ENCODE assay signal across 19 cellular contexts in the genomic region with DNA sequence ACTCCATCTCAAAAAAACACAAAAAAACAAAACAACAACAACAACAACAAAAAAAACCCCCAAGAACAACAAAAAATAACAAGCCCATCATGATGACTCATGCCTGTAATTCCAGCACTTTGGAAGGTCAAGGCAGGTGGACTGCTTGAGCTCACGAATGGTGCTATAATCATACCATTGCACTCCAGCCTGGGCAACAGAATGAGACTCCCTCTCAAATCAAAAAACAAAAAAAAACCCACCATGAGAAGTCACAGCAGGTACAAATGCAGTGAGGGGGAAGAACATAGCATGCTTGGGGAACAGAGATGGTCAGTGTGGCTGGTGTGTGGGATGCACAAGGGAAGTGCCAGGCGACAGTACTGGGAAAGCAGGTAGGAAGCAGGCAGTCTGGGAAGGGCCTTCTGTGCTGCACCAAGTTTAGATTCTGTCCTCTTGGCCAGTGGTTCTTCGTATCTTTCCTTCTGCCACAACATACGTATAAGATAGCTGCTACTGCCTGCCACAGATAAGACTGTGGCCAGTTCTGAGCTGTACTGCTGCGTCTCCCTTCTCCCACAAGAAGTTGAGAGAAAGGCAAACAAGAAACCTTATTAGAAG. TPM values are rescaled to one million over a fixed set of nuclear protein-coding genes. Genes with fewer than 3 reads are reported as not detected.
DNase-seq lines count a peak whose midpoint lies in the region; ATAC-seq and TF ChIP-seq lines count a peak whose summit lies in the region.
"Had no signal": no experiment of that assay in that cellular context is flagged by ENCODE, and none has a peak within 500 bp of the region (broad histone marks: within the 10 kb centered on the region; RNA-seq: fewer than 3 reads in every experiment).

No MANE protein-coding gene starts in this region.

- intact Hi-C loops in activated CD8-positive, alpha-beta T cell treated with anti-CD3 and anti-CD28 coated beads for 36 hours (cut with micrococcal nuclease) = no loop called here
- intact Hi-C loops in left cardiac atrium (cut with DNase I) = no loop called here

- H3K36me3 Mint-ChIP-seq in activated CD8-positive, alpha-beta T cell treated with anti-CD3 and anti-CD28 coated beads for 36 hours (ENCODE audit: low read depth) = peaks cover 39% of the 10 kb centered on the region
- peaks cover 18% of the 10 kb centered on the region for H3K36me3 Mint-ChIP-seq in activated CD8-positive, alpha-beta T cell treated with anti-CD3 and anti-CD28 coated beads, Interleukin-2, amount 10 ng/mL, durations not matched to agents 7 days and 5 days (ENCODE audit: low read depth)
- peaks cover 14% of the 10 kb centered on the region for H3K36me3 Mint-ChIP-seq in T-helper 17 cell (ENCODE audit: low read depth)

- no peak overlapping the region for H3K4me3 ChIP-seq in subcutaneous abdominal adipose tissue (ENCODE audit: low read depth in 1 of 5, low read length in 5 of 5)
- H3K4me3 ChIP-seq: adrenal gland, uterus had no signal

- H3K27me3 ChIP-seq in subcutaneous abdominal adipose tissue (ENCODE audit: control insufficient read depth in 5 of 5, insufficient read depth in 4 of 5, low read length in 5 of 5) = no peaks in the 10 kb centered on the region
- H3K27me3 ChIP-seq: adrenal gland, uterus had no signal

- peaks cover 39% of the 10 kb centered on the region for H3K4me1 Mint-ChIP-seq in activated CD8-positive, alpha-beta T cell treated with anti-CD3 and anti-CD28 coated beads for 36 hours (ENCODE audit: low read depth)
- peaks cover 12% of the 10 kb centered on the region for H3K4me1 Mint-ChIP-seq in activated CD8-positive, alpha-beta T cell treated with anti-CD3 and anti-CD28 coated beads, Interleukin-2, amount 10 ng/mL, durations not matched to agents 7 days and 5 days (ENCODE audit: low read depth)
- peaks cover 27% of the 10 kb centered on the region for H3K4me1 Mint-ChIP-seq in T-helper 17 cell
- H3K4me1 Mint-ChIP-seq: activated B cell treated with CpG ODN at 0.5 μM for 24 hours had no signal

- peak overlapping the region; percentile 51 for H3K27ac ChIP-seq in subcutaneous abdominal adipose tissue (ENCODE audit: low read depth, low read length)
- H3K27ac ChIP-seq: uterus had no signal

- CTCF ChIA-PET in activated CD8-positive, alpha-beta T cell treated with anti-CD3 and anti-CD28 coated beads for 36 hours (lab: Charles Lee) = interaction anchor here (1.5 to 2.1 kb wide), 5 partner anchors 9 to 63 kb away, joined by 3 to 6 read pairs (median 6); no protein-coding TSS in a partner anchor
- CTCF ChIA-PET in activated CD8-positive, alpha-beta T cell treated with anti-CD3 and anti-CD28 coated beads, Interleukin-2, amount 10 ng/mL, durations not matched to agents 7 days and 5 days (lab: Charles Lee) = interaction anchor here (1.1 to 1.5 kb wide), 3 partner anchors 11 to 63 kb away, joined by 3 to 5 read pairs (median 4); no protein-coding TSS in a partner anchor

- ATAC-seq in activated CD8-positive, alpha-beta T cell treated with anti-CD3 and anti-CD28 coated beads for 36 hours = no peak
- ATAC-seq in activated CD8-positive, alpha-beta T cell treated with anti-CD3 and anti-CD28 coated beads, Interleukin-2, amount 10 ng/mL, durations not matched to agents 7 days and 5 days = no peak
- no peak for ATAC-seq in T-helper 17 cell
- ATAC-seq in left cardiac atrium = peak; percentile 42 to 74
- no peak for ATAC-seq in HG02642 (IDR thresholded peaks at IDR 0.05; ENCODE audit: poor library complexity, unreplicated experiment)
- ATAC-seq: left lobe of liver had no signal

- no peak overlapping the region for H3K4me3 Mint-ChIP-seq in activated CD8-positive, alpha-beta T cell treated with anti-CD3 and anti-CD28 coated beads for 36 hours
- H3K4me3 Mint-ChIP-seq in activated CD8-positive, alpha-beta T cell treated with anti-CD3 and anti-CD28 coated beads, Interleukin-2, amount 10 ng/mL, durations not matched to agents 7 days and 5 days = no peak overlapping the region
- H3K4me3 Mint-ChIP-seq in T-helper 17 cell = no peak overlapping the region
- H3K4me3 Mint-ChIP-seq: activated B cell treated with CpG ODN at 0.5 μM for 24 hours, natural killer cell had no signal

- peaks cover 3 to 19% (median 8%) of the 10 kb centered on the region in 5 donors for H3K4me1 ChIP-seq in subcutaneous abdominal adipose tissue (ENCODE audit: control insufficient read depth in 5 of 5, insufficient read depth in 5 of 5, low read length in 5 of 5)
- H3K4me1 ChIP-seq: adrenal gland, uterus had no signal

- peak overlapping the region; percentile 71 for H3K27ac Mint-ChIP-seq in activated CD8-positive, alpha-beta T cell treated with anti-CD3 and anti-CD28 coated beads for 36 hours
- H3K27ac Mint-ChIP-seq in activated CD8-positive, alpha-beta T cell treated with anti-CD3 and anti-CD28 coated beads, Interleukin-2, amount 10 ng/mL, durations not matched to agents 7 days and 5 days = no peak overlapping the region
- H3K27ac Mint-ChIP-seq in T-helper 17 cell = peak overlapping the region; percentile 53
- H3K27ac Mint-ChIP-seq: activated B cell treated with CpG ODN at 0.5 μM for 24 hours had no signal

- H3K27me3 Mint-ChIP-seq in activated CD8-positive, alpha-beta T cell treated with anti-CD3 and anti-CD28 coated beads for 36 hours = no peaks in the 10 kb centered on the region
- H3K27me3 Mint-ChIP-seq in activated CD8-positive, alpha-beta T cell treated with anti-CD3 and anti-CD28 coated beads, Interleukin-2, amount 10 ng/mL, durations not matched to agents 7 days and 5 days (ENCODE audit: low read depth) = no peaks in the 10 kb centered on the region
- no peaks in the 10 kb centered on the region for H3K27me3 Mint-ChIP-seq in T-helper 17 cell
- H3K27me3 Mint-ChIP-seq: activated B cell treated with CpG ODN at 0.5 μM for 24 hours had no signal

- peaks cover 16 to 69% (median 53%) of the 10 kb centered on the region in 5 donors for H3K36me3 ChIP-seq in subcutaneous abdominal adipose tissue (ENCODE audit: control insufficient read depth in 5 of 5, insufficient read depth in 5 of 5, low read length in 5 of 5)
- H3K36me3 ChIP-seq: uterus had no signal

- TF ChIP-seq CTCF in activated CD8-positive, alpha-beta T cell treated with anti-CD3 and anti-CD28 coated beads for 36 hours (IDR thresholded peaks at IDR 0.05) = no peak

- H3K9ac ChIP-seq in subcutaneous abdominal adipose tissue (ENCODE audit: low read length in 5 of 5) = peak overlapping the region in 2 of 5 donors; percentile 2 to 22

- DNase-seq in activated CD8-positive, alpha-beta T cell treated with anti-CD3 and anti-CD28 coated beads for 36 hours = no peak
- no peak for DNase-seq in activated CD8-positive, alpha-beta T cell treated with anti-CD3 and anti-CD28 coated beads, Interleukin-2, amount 10 ng/mL, durations not matched to agents 7 days and 5 days
- DNase-seq in T-helper 17 cell = no peak
- no peak for DNase-seq in left cardiac atrium
- DNase-seq in Kasumi-1 (lab: John Stamatoyannopoulos, UW) = no peak
- no peak for DNase-seq in NCI-H1048 (lab: John Stamatoyannopoulos, UW)
- DNase-seq: activated B cell treated with CpG ODN at 0.5 μM for 24 hours; GF-D8; hypothalamus; natural killer cell; NCI-H1092; stimulated activated CD4-positive, alpha-beta T cell treated with anti-CD3 and anti-CD28 coated beads, Interleukin-4, amount 100 ng/mL, for 24 hours; uterus had no signal

- H3K9me3 Mint-ChIP-seq in activated CD8-positive, alpha-beta T cell treated with anti-CD3 and anti-CD28 coated beads for 36 hours = no peaks in the 10 kb centered on the region
- H3K9me3 Mint-ChIP-seq in activated CD8-positive, alpha-beta T cell treated with anti-CD3 and anti-CD28 coated beads, Interleukin-2, amount 10 ng/mL, durations not matched to agents 7 days and 5 days (ENCODE audit: insufficient read depth) = no peaks in the 10 kb centered on the region
- H3K9me3 Mint-ChIP-seq: activated B cell treated with CpG ODN at 0.5 μM for 24 hours, natural killer cell had no signal

- H3K9me3 ChIP-seq in T-helper 17 cell (ENCODE audit: control insufficient read depth, low read length, poor library complexity, severe bottlenecking) (no peaks in the 10 kb centered on the region), subcutaneous abdominal adipose tissue (ENCODE audit: control insufficient read depth in 5 of 5, low read length in 5 of 5) (no peaks in the 10 kb centered on the region)
- H3K9me3 ChIP-seq: adrenal gland, uterus had no signal

- POLR2A ChIA-PET in activated CD8-positive, alpha-beta T cell treated with anti-CD3 and anti-CD28 coated beads for 36 hours (lab: Charles Lee) = no interaction called here
- POLR2A ChIA-PET in activated CD8-positive, alpha-beta T cell treated with anti-CD3 and anti-CD28 coated beads, Interleukin-2, amount 10 ng/mL, durations not matched to agents 7 days and 5 days (lab: Charles Lee) = interaction anchor here (0.7 to 0.9 kb wide), 2 partner anchors 13 to 357 kb away, joined by 3 to 4 read pairs; partner anchors contain the start of gene WDHD1

RNA-seq across cellular contexts. Expression of gene ATG14, which starts 28.0 kb away (rescaled TPM):
- total RNA-seq in activated CD8-positive, alpha-beta T cell treated with anti-CD3 and anti-CD28 coated beads for 36 hours = 1 to 10 TPM; 5.1 to 5.5 TPM
- 1 to 10 TPM; 4.4 to 4.6 TPM for total RNA-seq in activated CD8-positive, alpha-beta T cell treated with anti-CD3 and anti-CD28 coated beads, Interleukin-2, amount 10 ng/mL, durations not matched to agents 7 days and 5 days
- total RNA-seq in T-helper 17 cell (10 to 100 TPM; 16.3 to 21.7 TPM), left cardiac atrium (1 to 10 TPM; 6.8 to 8.5 TPM)

RNA-seq across cellular contexts. Expression of gene TBPL2, which starts 56.8 kb away (rescaled TPM):
- total RNA-seq in activated CD8-positive, alpha-beta T cell treated with anti-CD3 and anti-CD28 coated beads for 36 hours = not detected
- not detected for total RNA-seq in activated CD8-positive, alpha-beta T cell treated with anti-CD3 and anti-CD28 coated beads, Interleukin-2, amount 10 ng/mL, durations not matched to agents 7 days and 5 days
- not detected for total RNA-seq in T-helper 17 cell
- not detected for total RNA-seq in left cardiac atrium
- total RNA-seq: A172, activated B cell treated with CpG ODN at 0.5 μM for 24 hours, adrenal gland, left lobe of liver, natural killer cell, renal cortical epithelial cell, uterus had no signal

Comparison
In these comparisons a context has a peak if more than half of its experiments do, and no peak if none do; other contexts are left out.
1. ATAC-seq: peak in left cardiac atrium (2 of 2); none in activated CD8-positive, alpha-beta T cell treated with anti-CD3 and anti-CD28 coated beads for 36 hours (single experiment), activated CD8-positive, alpha-beta T cell treated with anti-CD3 and anti-CD28 coated beads, Interleukin-2, amount 10 ng/mL, durations not matched to agents 7 days and 5 days (single experiment), T-helper 17 cell (single experiment) and HG02642 (single experiment).